In the genomic region with DNA sequence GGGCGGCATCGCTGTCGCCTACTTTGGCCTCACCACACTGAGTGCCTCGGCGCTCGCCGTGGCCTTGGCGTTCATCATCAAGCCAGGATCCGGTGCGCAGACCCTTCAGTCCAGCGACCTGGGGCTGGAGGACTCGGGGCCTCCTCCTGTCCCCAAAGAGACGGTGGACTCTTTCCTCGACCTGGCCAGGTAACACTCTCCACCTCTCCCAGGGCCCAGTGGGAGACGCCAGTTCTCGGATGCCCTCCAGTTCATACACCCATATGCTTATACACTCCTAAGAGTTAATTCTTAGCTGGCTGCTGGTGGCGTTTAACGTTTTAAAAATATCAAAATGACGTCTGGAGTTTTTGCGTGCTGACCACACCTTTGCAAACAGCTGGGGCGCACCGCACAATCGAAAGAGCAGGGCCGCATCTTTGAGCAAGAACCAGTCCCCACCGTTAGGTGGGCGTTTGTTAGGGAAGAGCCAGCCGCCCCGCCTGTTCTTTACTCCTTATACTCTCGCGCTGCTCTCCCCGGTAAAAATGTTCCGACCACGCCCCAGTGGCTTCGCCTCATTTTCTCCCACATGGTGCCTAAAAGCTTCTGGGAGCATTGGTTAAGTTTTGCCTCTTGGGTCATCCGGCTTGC, we compare ENCODE assay signal across 8 cellular contexts. TPM values are rescaled to one million over a fixed set of nuclear protein-coding genes. Genes with fewer than 3 reads are reported as not detected.
DNase-seq lines count a peak whose midpoint lies in the region; ATAC-seq and TF ChIP-seq lines count a peak whose summit lies in the region.

No MANE protein-coding gene starts in this region.

- ATAC-seq in HG03039 (IDR thresholded peaks at IDR 0.05; ENCODE audit: unreplicated experiment), result no peak

- intact Hi-C loops in PC-9 (cut with micrococcal nuclease; ENCODE audit: unreplicated experiment), result loop anchor here (1.0 kb wide), 1 partner anchor 50 kb away; no protein-coding TSS in a partner anchor

- peak overlapping the region; percentile 51 for H3K14ac ChIP-seq in neuronal stem cell (ENCODE audit: low read length)

- H3K9me3 ChIP-seq in PC-9 (ENCODE audit: insufficient read depth, low read depth), result no peaks in the 10 kb centered on the region
- H3K9me3 ChIP-seq in endocrine pancreas (ENCODE audit: control insufficient read depth, low read length), result no peaks in the 10 kb centered on the region
- no peaks in the 10 kb centered on the region for H3K9me3 ChIP-seq in neuronal stem cell (replicated peaks in 1 of 2; ENCODE audit: control insufficient read depth in 2 of 2, insufficient read depth in 1 of 2, low read depth in 1 of 2, low read length in 2 of 2)

- H3K27ac ChIP-seq in PC-9 (no peak overlapping the region), neuronal stem cell (replicated peaks; ENCODE audit: low read length) (no peak overlapping the region)

- no CpG with 5 or more reads among the region's 35 CpGs for WGBS in neuronal stem cell (ENCODE audit: extremely low coverage in 2 of 2, insufficient read length in 2 of 2, insufficient replicate concordance in 1 of 2), 2 donors

- H2AK5ac ChIP-seq in neuronal stem cell (ENCODE audit: low read depth, low read length), result peak overlapping the region; percentile 59

- H3K4me1 ChIP-seq in PC-9 (replicated peaks; ENCODE audit: insufficient read depth), result peaks cover 29% of the 10 kb centered on the region
- H3K4me1 ChIP-seq in endocrine pancreas (ENCODE audit: control insufficient read depth, insufficient read depth, low read length), result no peaks in the 10 kb centered on the region
- peaks cover 7 to 9% of the 10 kb centered on the region in 2 donors for H3K4me1 ChIP-seq in neuronal stem cell (ENCODE audit: control insufficient read depth in 2 of 2, insufficient read depth in 1 of 2, low read depth in 1 of 2, low read length in 2 of 2)

- H4K20me1 ChIP-seq in PC-9 (ENCODE audit: insufficient read depth), result peaks cover 10% of the 10 kb centered on the region; the same call in 1 of the 2 replicates

- DNase-seq in AG09309 (ENCODE audit: low read depth) (no peak), PC-9 (no peak), neuronal stem cell (ENCODE audit: low spot score) (no peak), AG08396 (ENCODE audit: low spot score) (no peak), ecto neural progenitor cell (ENCODE audit: low spot score) (no peak)

- no peak overlapping the region for H4K8ac ChIP-seq in neuronal stem cell (ENCODE audit: low read depth, low read length)

- CTCF ChIA-PET in PC-9 (lab: Charles Lee), result no interaction called here

- no peaks in the 10 kb centered on the region for H3K9me2 ChIP-seq in PC-9 (ENCODE audit: insufficient read depth)

- H2BK120ac ChIP-seq in neuronal stem cell (ENCODE audit: low read depth, low read length), result no peak overlapping the region

- no peaks in the 10 kb centered on the region for H3K36me3 ChIP-seq in PC-9 (ENCODE audit: low read depth)
- no peaks in the 10 kb centered on the region for H3K36me3 ChIP-seq in endocrine pancreas (ENCODE audit: control insufficient read depth, insufficient read depth, low read length)
- no peaks in the 10 kb centered on the region for H3K36me3 ChIP-seq in neuronal stem cell (replicated peaks in 1 of 2; ENCODE audit: control insufficient read depth in 2 of 2, insufficient read depth in 2 of 2, low read length in 2 of 2)

- H3K23ac ChIP-seq in neuronal stem cell (ENCODE audit: low read depth, low read length, poor library complexity), result peak overlapping the region; percentile 52

- H3K27me3 ChIP-seq in PC-9 (ENCODE audit: insufficient read depth, low read depth) (no peaks in the 10 kb centered on the region), endocrine pancreas (ENCODE audit: control insufficient read depth, insufficient read depth, low read length) (no peaks in the 10 kb centered on the region), neuronal stem cell (ENCODE audit: control insufficient read depth in 3 of 3, insufficient read depth in 3 of 3, low read depth in 1 of 3, low read length in 3 of 3) (peaks cover 0 to 18% (median 5%) of the 10 kb centered on the region in 3 experiments)

- H4K91ac ChIP-seq in neuronal stem cell (ENCODE audit: low read depth, low read length, poor library complexity), result no peak overlapping the region

- H3K79me2 ChIP-seq in PC-9 (ENCODE audit: low read depth), result no peaks in the 10 kb centered on the region

- peak overlapping the region; percentile 16 for H2BK15ac ChIP-seq in neuronal stem cell (ENCODE audit: low read length)

- H3K18ac ChIP-seq in neuronal stem cell (ENCODE audit: low read length), result peak overlapping the region; percentile 84

- no peak for TF ChIP-seq CTCF in AG09309 (IDR thresholded peaks at IDR 0.05; ENCODE audit: control insufficient read depth, insufficient read depth, low read depth, low read length, missing control alignments)
- TF ChIP-seq CTCF in GM12875 (IDR thresholded peaks at IDR 0.05; ENCODE audit: borderline replicate concordance, insufficient read depth, low read depth, low read length), result no peak
- no peak for TF ChIP-seq CTCF in PC-9 (conservative IDR thresholded peaks at IDR 0.05)

- H2BK5ac ChIP-seq in neuronal stem cell (ENCODE audit: low read length), result peak overlapping the region; percentile 35

- H3F3A ChIP-seq in PC-9 (ENCODE audit: insufficient read depth, low read depth), result peaks cover 22% of the 10 kb centered on the region; the same call in 1 of the 2 replicates

- H3K79me1 ChIP-seq in neuronal stem cell (ENCODE audit: low read depth, low read length), result peaks cover 2% of the 10 kb centered on the region

- POLR2A ChIA-PET in PC-9 (lab: Charles Lee; ENCODE audit: unreplicated experiment), result interaction anchor here (0.5 to 0.6 kb wide), 2 partner anchors 337 to 354 kb away, joined by 3 to 11 read pairs; no protein-coding TSS in a partner anchor

- H2AFZ ChIP-seq in PC-9, result peak overlapping the region; percentile 99
- H2AFZ ChIP-seq in neuronal stem cell (ENCODE audit: low read length), result peak overlapping the region; percentile 97

- no peak overlapping the region for H2BK12ac ChIP-seq in neuronal stem cell (ENCODE audit: low read length)

- peak overlapping the region; percentile 89 for H3K4me3 ChIP-seq in AG09309 (ENCODE audit: control insufficient read depth, low read depth, low read length)
- peak overlapping the region; percentile 84 for H3K4me3 ChIP-seq in GM12875 (ENCODE audit: low read depth, low read length)
- peak overlapping the region; percentile 93 for H3K4me3 ChIP-seq in PC-9
- H3K4me3 ChIP-seq in endocrine pancreas (ENCODE audit: control insufficient read depth, insufficient read depth, low read length), result peak overlapping the region; percentile 52
- H3K4me3 ChIP-seq in neuronal stem cell (ENCODE audit: low read length in 2 of 2), result peak overlapping the region; percentile 77 to 89

- no TSS peak for BruUV-seq in PC-9 (replicated peaks; lab: Mats Ljungman, UMichigan)

- H3K4ac ChIP-seq in neuronal stem cell (ENCODE audit: low read length), result no peak overlapping the region

- H3K4me2 ChIP-seq in PC-9 (peak overlapping the region; percentile 86), neuronal stem cell (ENCODE audit: insufficient read depth, low read length, poor library complexity, severe bottlenecking) (peak overlapping the region; percentile 96)

- peak overlapping the region; percentile 91 for H3K9ac ChIP-seq in endocrine pancreas (ENCODE audit: control insufficient read depth, insufficient read depth, low read length)
- H3K9ac ChIP-seq in neuronal stem cell (ENCODE audit: low read depth, low read length, poor library complexity), result peak overlapping the region; percentile 87

RNA-seq across cellular contexts. Expression of a gene that starts 0.9 kb away (rescaled TPM):
- total RNA-seq in PC-9 (2021), result 8.4 and 8.7 TPM in 2 replicates
- 3.7 TPM for polyA plus RNA-seq in neuronal stem cell (2013, experiment 1 of 2)
- 3.9 TPM for polyA plus RNA-seq in neuronal stem cell (2013, experiment 2 of 2)
